9 cellular contexts compared by ENCODE assay signal in the genomic region with DNA sequence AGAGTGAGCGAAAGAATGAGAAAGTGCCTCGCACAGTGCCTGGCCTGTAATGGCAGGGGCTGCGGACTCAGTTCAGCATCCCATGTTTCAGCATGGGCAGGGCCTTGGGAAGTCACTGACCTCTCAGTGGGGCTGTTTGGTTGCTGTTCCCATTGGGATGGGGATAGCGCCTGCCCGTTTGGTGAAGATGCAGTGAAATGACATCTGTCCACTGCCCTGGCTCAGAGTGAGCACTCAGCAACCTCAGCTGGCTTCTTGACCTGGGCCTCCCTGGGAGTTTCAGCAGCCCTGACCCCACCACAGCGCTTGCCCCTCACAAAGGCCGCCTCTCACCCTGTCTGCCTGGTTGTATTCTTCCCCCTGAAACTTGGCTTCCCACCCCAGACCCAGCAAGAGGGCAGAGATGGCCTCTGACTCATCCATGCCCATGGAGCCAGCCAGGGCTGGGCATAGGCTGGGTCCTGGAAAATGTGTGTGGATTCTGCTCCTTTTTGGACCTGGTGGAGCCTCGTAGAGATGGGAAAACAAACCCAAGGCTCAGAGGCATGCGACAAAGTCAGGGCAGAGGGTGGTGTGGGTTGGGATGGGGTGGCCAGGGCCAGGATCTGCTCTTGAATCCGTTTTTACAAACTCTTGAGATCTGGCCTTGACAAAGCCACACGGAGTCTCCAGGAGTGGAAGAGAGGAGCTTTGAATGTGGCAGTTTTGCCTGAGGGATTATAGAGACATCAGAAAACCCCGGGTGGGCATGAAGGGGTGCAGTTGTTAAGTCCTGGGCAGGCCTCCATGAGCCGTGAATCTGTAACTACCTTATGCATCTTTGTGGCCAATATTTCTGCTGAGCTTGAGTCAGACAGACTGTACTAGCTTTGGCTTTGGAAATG. TPM values are rescaled to one million over a fixed set of nuclear protein-coding genes. Genes with fewer than 3 reads are reported as not detected.
DNase-seq lines count a peak whose midpoint lies in the region; ATAC-seq, FAIRE-seq and TF ChIP-seq lines count a peak whose summit lies in the region.
"Had no signal": no experiment of that assay in that cellular context is flagged by ENCODE, and none has a peak within 500 bp of the region (broad histone marks: within the 10 kb centered on the region; RNA-seq: fewer than 3 reads in every experiment).

No MANE protein-coding gene starts in this region.

- H3K4me1 ChIP-seq in sigmoid colon, result peaks cover 0 to 30% (median 22%) of the 10 kb centered on the region in 4 donors

- no peak for TF ChIP-seq POLR2A in sigmoid colon (IDR thresholded peaks at IDR 0.05)

- TF ChIP-seq CTCF in WI38 (IDR thresholded peaks at IDR 0.05; ENCODE audit: low read depth, low read length), result no peak
- TF ChIP-seq CTCF in sigmoid colon (IDR thresholded peaks at IDR 0.05), result no peak

- no peak for ATAC-seq in HG02642 (IDR thresholded peaks at IDR 0.05; ENCODE audit: poor library complexity, unreplicated experiment)

- H3K4me3 ChIP-seq in WI38 (ENCODE audit: low read depth, low read length) (peak overlapping the region; percentile 73), sigmoid colon (peak overlapping the region; percentile 43 to 87 (median 68))

- TF ChIP-seq EP300 in sigmoid colon (IDR thresholded peaks at IDR 0.05), result no peak

- DNase-seq in GM03348 (ENCODE audit: low spot score), result peak; percentile 59
- DNase-seq in frontal cortex (ENCODE audit: low spot score in 2 of 2), result peak; percentile 45 to 67
- DNase-seq in sigmoid colon, result no peak
- DNase-seq in NCI-H2196 (lab: John Stamatoyannopoulos, UW; ENCODE audit: unreplicated experiment), result no peak
- DNase-seq in COLO668 (lab: John Stamatoyannopoulos, UW; ENCODE audit: unreplicated experiment), result no peak
- DNase-seq in COR-L47 (lab: John Stamatoyannopoulos, UW), result no peak

- peak overlapping the region; percentile 83 to 94 (median 92) for H3K27ac ChIP-seq in sigmoid colon

- H3K9me3 ChIP-seq in sigmoid colon, result no peaks in the 10 kb centered on the region

- no peaks in the 10 kb centered on the region for H3K27me3 ChIP-seq in sigmoid colon

- intact Hi-C loops in sigmoid colon (cut with DNase I), result no loop called here

- no peak for FAIRE-seq in frontal cortex (lab: Jason Lieb, UNC)
- FAIRE-seq: endometrium had no signal

- WGBS in sigmoid colon, 2 donors, result 70 to 76% methylated on average over 13 of the region's 13 CpGs

- peaks cover 0 to 25% (median 2%) of the 10 kb centered on the region in 4 donors for H3K36me3 ChIP-seq in sigmoid colon

RNA-seq across cellular contexts. Expression of a gene that starts 1.2 kb away (rescaled TPM):
- total RNA-seq in frontal cortex (2.4 TPM), sigmoid colon (1 to 10 TPM; 5.2 to 6.9 (median 5.4) TPM)
- polyA plus RNA-seq in sigmoid colon, result 10 to 100 TPM in 1 of 3 donors, 1 to 10 TPM in 2; 4.2 to 13.8 (median 7.9) TPM

RNA-seq across cellular contexts. Expression of a gene that starts 26.2 kb away (rescaled TPM):
- total RNA-seq in frontal cortex, result 0.82 TPM
- under 1 TPM in 2 of 4 donors, not detected in 2; 0.28 to 0.71 TPM for total RNA-seq in sigmoid colon
- polyA plus RNA-seq in sigmoid colon, result 10 to 100 TPM in 2 of 3 donors, 1 to 10 TPM in 1; 7.2 to 19.5 (median 13.6) TPM

RNA-seq across cellular contexts. Expression of a gene that starts 46.6 kb away (rescaled TPM):
- 86.8 TPM for total RNA-seq in frontal cortex
- 10 to 100 TPM; 13.8 to 30.0 (median 23.2) TPM for total RNA-seq in sigmoid colon
- polyA plus RNA-seq in sigmoid colon, result 10 to 100 TPM; 26.4 to 34.9 (median 26.6) TPM

Comparison
In these comparisons a context has a peak if more than half of its experiments do, and no peak if none do; other contexts are left out.
1. DNase-seq: peak in GM03348 (single experiment) and frontal cortex (2 of 2); none in sigmoid colon (single experiment), NCI-H2196 (single experiment), COLO668 (single experiment) and COR-L47 (single experiment).